ENCODE assay signal across 9 cellular contexts in the genomic region with DNA sequence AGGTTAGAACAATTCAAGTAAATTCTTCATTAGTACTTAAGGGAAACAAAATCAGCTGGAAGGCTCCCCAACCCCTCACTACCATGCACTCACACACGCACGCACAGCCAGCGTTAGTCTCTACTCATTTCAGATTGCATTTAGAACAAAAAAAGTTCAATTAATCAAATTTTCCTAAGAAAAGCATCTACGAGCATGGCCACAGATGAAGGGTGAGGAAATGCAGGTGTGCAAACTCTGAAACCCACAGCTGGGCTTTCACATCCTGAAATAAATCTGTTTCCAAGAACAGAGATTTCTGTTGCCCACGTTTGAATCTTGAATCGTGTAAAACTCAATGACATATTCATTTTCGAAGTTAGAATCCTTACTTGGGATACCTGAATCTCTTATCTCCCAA.
DNase-seq lines count a peak whose midpoint lies in the region; ATAC-seq and TF ChIP-seq lines count a peak whose summit lies in the region.
"Had no signal": no experiment of that assay in that cellular context is flagged by ENCODE, and none has a peak within 500 bp of the region (broad histone marks: within the 10 kb centered on the region; RNA-seq: fewer than 3 reads in every experiment).

No MANE protein-coding gene starts in this region.

- H3K79me2 ChIP-seq in Karpas-422 (ENCODE audit: low read length), result no peaks in the 10 kb centered on the region

- H3K36me3 ChIP-seq in Karpas-422 (ENCODE audit: insufficient read depth, low read length) (peaks cover 17% of the 10 kb centered on the region; the same call in 1 of the 2 replicates), breast epithelium (no peaks in the 10 kb centered on the region)

- peak overlapping the region; percentile 88 for H3K27ac Mint-ChIP-seq in activated naive CD4-positive, alpha-beta T cell treated with anti-CD3 and anti-CD28 coated beads, Interleukin-2, amount 10 ng/mL, durations not matched to agents 7 days and 5 days
- H3K27ac Mint-ChIP-seq in stimulated activated effector memory CD8-positive, alpha-beta T cell treated with anti-CD3 and anti-CD28 coated beads, Interleukin-12 subunit alpha, Interleukin-12 subunit beta, amount 100 ng/mL, for 72 hours, result peak overlapping the region; percentile 83

- peak overlapping the region; percentile 39 for H3K4me3 Mint-ChIP-seq in activated naive CD4-positive, alpha-beta T cell treated with anti-CD3 and anti-CD28 coated beads, Interleukin-2, amount 10 ng/mL, durations not matched to agents 7 days and 5 days
- H3K4me3 Mint-ChIP-seq in stimulated activated effector memory CD8-positive, alpha-beta T cell treated with anti-CD3 and anti-CD28 coated beads, Interleukin-12 subunit alpha, Interleukin-12 subunit beta, amount 100 ng/mL, for 72 hours, result no peak overlapping the region

- H3K9ac ChIP-seq in Karpas-422 (ENCODE audit: low read length), result no peak overlapping the region

- peak overlapping the region; percentile 71 for H3K27ac ChIP-seq in Karpas-422 (ENCODE audit: low read length)
- H3K27ac ChIP-seq in breast epithelium, result no peak overlapping the region

- H3K9me2 ChIP-seq in Karpas-422 (replicated peaks; ENCODE audit: insufficient read depth, low read length), result no peaks in the 10 kb centered on the region

- H3K4me1 ChIP-seq in Karpas-422 (ENCODE audit: low read length) (peaks cover 39% of the 10 kb centered on the region), breast epithelium (no peaks in the 10 kb centered on the region)

- TF ChIP-seq POLR2A in breast epithelium (IDR thresholded peaks at IDR 0.05), result no peak

- H4K20me1 ChIP-seq in Karpas-422 (ENCODE audit: insufficient read depth, low read depth, low read length), result no peaks in the 10 kb centered on the region

- peaks cover 5% of the 10 kb centered on the region for H3K9me3 Mint-ChIP-seq in activated naive CD4-positive, alpha-beta T cell treated with anti-CD3 and anti-CD28 coated beads, Interleukin-2, amount 10 ng/mL, durations not matched to agents 7 days and 5 days
- H3K9me3 Mint-ChIP-seq in stimulated activated effector memory CD8-positive, alpha-beta T cell treated with anti-CD3 and anti-CD28 coated beads, Interleukin-12 subunit alpha, Interleukin-12 subunit beta, amount 100 ng/mL, for 72 hours, result no peaks in the 10 kb centered on the region

- H3K9me3 ChIP-seq in Karpas-422 (ENCODE audit: low read length), result no peaks in the 10 kb centered on the region
- no peaks in the 10 kb centered on the region for H3K9me3 ChIP-seq in breast epithelium

- intact Hi-C loops in breast epithelium (cut with DNase I; ENCODE audit: low total_unique reads), result no loop called here

- peak; percentile 34 for ATAC-seq in HG02571 (IDR thresholded peaks at IDR 0.05; ENCODE audit: unreplicated experiment)
- no peak for ATAC-seq in stimulated activated effector memory CD8-positive, alpha-beta T cell treated with anti-CD3 and anti-CD28 coated beads, Interleukin-12 subunit alpha, Interleukin-12 subunit beta, amount 100 ng/mL, for 72 hours
- no peak for ATAC-seq in esophagus mucosa

- peaks cover 36% of the 10 kb centered on the region for H3K36me3 Mint-ChIP-seq in activated naive CD4-positive, alpha-beta T cell treated with anti-CD3 and anti-CD28 coated beads, Interleukin-2, amount 10 ng/mL, durations not matched to agents 7 days and 5 days
- H3K36me3 Mint-ChIP-seq in stimulated activated effector memory CD8-positive, alpha-beta T cell treated with anti-CD3 and anti-CD28 coated beads, Interleukin-12 subunit alpha, Interleukin-12 subunit beta, amount 100 ng/mL, for 72 hours, result peaks cover 45% of the 10 kb centered on the region

- CTCF ChIA-PET in activated naive CD4-positive, alpha-beta T cell treated with anti-CD3 and anti-CD28 coated beads, Interleukin-2, amount 10 ng/mL, durations not matched to agents 7 days and 5 days (lab: Charles Lee), result interaction anchor here (1.7 kb wide), 1 partner anchor 202 kb away, joined by 6 read pairs; no protein-coding TSS in a partner anchor

- H3K27me3 ChIP-seq in Karpas-422 (ENCODE audit: low read length) (no peaks in the 10 kb centered on the region), breast epithelium (no peaks in the 10 kb centered on the region)

- peak; percentile 32 for DNase-seq in activated naive CD4-positive, alpha-beta T cell treated with anti-CD3 and anti-CD28 coated beads, Interleukin-2, amount 10 ng/mL, durations not matched to agents 7 days and 5 days
- DNase-seq in activated naive CD4-positive, alpha-beta T cell (lab: John Stamatoyannopoulos, UW), result no peak
- DNase-seq in Karpas-422 (peak; percentile 81), breast epithelium (ENCODE audit: low spot score in 2 of 2) (no peak), CD1c-positive myeloid dendritic cell (ENCODE audit: extremely low spot score) (no peak)
- DNase-seq in stimulated activated effector memory CD8-positive, alpha-beta T cell treated with anti-CD3 and anti-CD28 coated beads, Interleukin-12 subunit alpha, Interleukin-12 subunit beta, amount 100 ng/mL, for 72 hours (ENCODE audit: low spot score in 2 of 2), result no peak
- DNase-seq: NCI-H524 treated with DMSO at 0.1 percent for 48 hours had no signal

- peak overlapping the region; percentile 26 for H3K4me2 ChIP-seq in Karpas-422 (ENCODE audit: low read depth, low read length, poor library complexity, severe bottlenecking)

- H3K27me3 Mint-ChIP-seq in activated naive CD4-positive, alpha-beta T cell treated with anti-CD3 and anti-CD28 coated beads, Interleukin-2, amount 10 ng/mL, durations not matched to agents 7 days and 5 days, result no peaks in the 10 kb centered on the region

- TF ChIP-seq CTCF in breast epithelium (IDR thresholded peaks at IDR 0.05), result no peak

- H2AFZ ChIP-seq in Karpas-422 (ENCODE audit: low read length), result no peak overlapping the region

- H3K4me3 ChIP-seq in Karpas-422 (ENCODE audit: low read length) (peak overlapping the region; percentile 9; the same call in 1 of the 2 replicates), breast epithelium (no peak overlapping the region)

- peaks cover 65% of the 10 kb centered on the region for H3K4me1 Mint-ChIP-seq in activated naive CD4-positive, alpha-beta T cell treated with anti-CD3 and anti-CD28 coated beads, Interleukin-2, amount 10 ng/mL, durations not matched to agents 7 days and 5 days
- H3K4me1 Mint-ChIP-seq in stimulated activated effector memory CD8-positive, alpha-beta T cell treated with anti-CD3 and anti-CD28 coated beads, Interleukin-12 subunit alpha, Interleukin-12 subunit beta, amount 100 ng/mL, for 72 hours, result peaks cover 43% of the 10 kb centered on the region

Comparison
In these comparisons a context has a peak if more than half of its experiments do, and no peak if none do; other contexts are left out.
1. DNase-seq: peak in activated naive CD4-positive, alpha-beta T cell treated with anti-CD3 and anti-CD28 coated beads, Interleukin-2, amount 10 ng/mL, durations not matched to agents 7 days and 5 days (single experiment) and Karpas-422 (single experiment); none in activated naive CD4-positive, alpha-beta T cell (0 of 4), stimulated activated effector memory CD8-positive, alpha-beta T cell treated with anti-CD3 and anti-CD28 coated beads, Interleukin-12 subunit alpha, Interleukin-12 subunit beta, amount 100 ng/mL, for 72 hours (0 of 2), breast epithelium (0 of 2) and CD1c-positive myeloid dendritic cell (single experiment).